In genomic region chr6:35723587-35723986, GRCh38 we compare ENCODE assay signal across 19 cellular contexts. TPM values are rescaled to one million over a fixed set of nuclear protein-coding genes. Genes with fewer than 3 reads are reported as not detected.
DNase-seq lines count a peak whose midpoint lies in the region; ATAC-seq and TF ChIP-seq lines count a peak whose summit lies in the region.
"Had no signal": no experiment of that assay in that cellular context is flagged by ENCODE, and none has a peak within 500 bp of the region (broad histone marks: within the 10 kb centered on the region; RNA-seq: fewer than 3 reads in every experiment).

No MANE protein-coding gene starts in this region.

- no peak for TF ChIP-seq POLR2A in sigmoid colon (IDR thresholded peaks at IDR 0.05)

- peak overlapping the region; percentile 12 for H3K4me3 Mint-ChIP-seq in glutamatergic neuron (ENCODE audit: unreplicated experiment)

- WGBS in sigmoid colon, 2 donors: 96 to 100% methylated on average over 2 of the region's 2 CpGs

- H3K4me3 ChIP-seq in BLaER1 (no peak overlapping the region), SK-N-MC (peak overlapping the region; percentile 33; the same call in 1 of the 2 replicates), sigmoid colon (no peak overlapping the region)

- H3K9me3 Mint-ChIP-seq in glutamatergic neuron (ENCODE audit: unreplicated experiment): peaks cover 6% of the 10 kb centered on the region
- H3K9me3 Mint-ChIP-seq: IgD-negative memory B cell had no signal

- DNase-seq in SK-N-MC (ENCODE audit: low read depth, low spot score) (no peak), glutamatergic neuron (no peak), sigmoid colon (no peak), DMS 273 (lab: John Stamatoyannopoulos, UW; ENCODE audit: unreplicated experiment) (no peak)
- DNase-seq: activated CD4-positive, CD25-positive, alpha-beta regulatory T cell treated with anti-CD3 and anti-CD28 coated beads, Interleukin-2, amount 50 U/mL, for 72 hours; AML-193; DND-41; effector CD8-positive, alpha-beta T cell; foreskin melanocyte; PC-3; trophoblast cell had no signal

- no peak for TF ChIP-seq EP300 in sigmoid colon (IDR thresholded peaks at IDR 0.05)

- H3K36me3 Mint-ChIP-seq in glutamatergic neuron (ENCODE audit: unreplicated experiment): no peaks in the 10 kb centered on the region

- TF ChIP-seq CTCF in glutamatergic neuron (IDR thresholded peaks at IDR 0.05; ENCODE audit: partially characterized antibody, unreplicated experiment): no peak
- TF ChIP-seq CTCF in sigmoid colon (IDR thresholded peaks at IDR 0.05): no peak

- peak overlapping the region; percentile 100 for H3K4me2 ChIP-seq in BLaER1

- H3K9ac ChIP-seq in BLaER1: no peak overlapping the region
- no peak overlapping the region for H3K9ac ChIP-seq in SK-N-MC (ENCODE audit: insufficient read length)

- H3K4me1 ChIP-seq in BLaER1: peaks cover 94% of the 10 kb centered on the region
- peaks cover 0 to 96% (median 89%) of the 10 kb centered on the region in 4 donors for H3K4me1 ChIP-seq in sigmoid colon

- no peaks in the 10 kb centered on the region for H3K36me3 ChIP-seq in BLaER1
- no peaks in the 10 kb centered on the region for H3K36me3 ChIP-seq in SK-N-MC (ENCODE audit: insufficient read depth, low read length)
- H3K36me3 ChIP-seq in sigmoid colon: no peaks in the 10 kb centered on the region

- H3K27me3 ChIP-seq in BLaER1 (no peaks in the 10 kb centered on the region), sigmoid colon (no peaks in the 10 kb centered on the region)

- ATAC-seq in HG03097 (IDR thresholded peaks at IDR 0.05; ENCODE audit: low FRiP score, unreplicated experiment) (no peak), HG03439 (IDR thresholded peaks at IDR 0.05; ENCODE audit: unreplicated experiment) (no peak), HG02642 (IDR thresholded peaks at IDR 0.05; ENCODE audit: poor library complexity, unreplicated experiment) (no peak)
- ATAC-seq: PC-3 had no signal

- no peaks in the 10 kb centered on the region for H4K20me1 ChIP-seq in BLaER1

- H3K4me1 Mint-ChIP-seq in glutamatergic neuron (ENCODE audit: low read depth, unreplicated experiment): peaks cover 52% of the 10 kb centered on the region

- peak overlapping the region; percentile 24; the same call in 1 of the 2 replicates for H3K27ac ChIP-seq in BLaER1
- peak overlapping the region; percentile 87 for H3K27ac ChIP-seq in SK-N-MC
- peak overlapping the region; percentile 96 to 100 (median 98) for H3K27ac ChIP-seq in sigmoid colon

- H3K27ac Mint-ChIP-seq in glutamatergic neuron (ENCODE audit: unreplicated experiment): peak overlapping the region; percentile 29

- H3K27me3 Mint-ChIP-seq in glutamatergic neuron (ENCODE audit: unreplicated experiment): peaks cover 2% of the 10 kb centered on the region

- no peaks in the 10 kb centered on the region for H3K9me3 ChIP-seq in BLaER1
- H3K9me3 ChIP-seq in SK-N-MC (ENCODE audit: low read depth, low read length): no peaks in the 10 kb centered on the region
- no peaks in the 10 kb centered on the region for H3K9me3 ChIP-seq in sigmoid colon

- intact Hi-C loops in sigmoid colon (cut with DNase I): no loop called here

RNA-seq across cellular contexts. Expression of gene ARMC12, which starts 13.2 kb away (rescaled TPM):
- 2.6 TPM for total RNA-seq in glutamatergic neuron (ENCODE audit: unreplicated experiment)
- 1 to 10 TPM in 2 of 4 donors, under 1 TPM in 1, not detected in 1; 0.49 to 5.0 (median 1.1) TPM for total RNA-seq in sigmoid colon
- under 1 TPM in 1 of 3 donors, not detected in 2; 0.66 TPM for polyA plus RNA-seq in sigmoid colon
- total RNA-seq: PC-3 had no signal

RNA-seq across cellular contexts. Expression of gene FKBP5, which starts 34.9 kb away (rescaled TPM):
- total RNA-seq in glutamatergic neuron (ENCODE audit: unreplicated experiment) (10.6 TPM), sigmoid colon (100 to 1,000 TPM; 200 to 326 (median 258) TPM)
- polyA plus RNA-seq in sigmoid colon: 100 to 1,000 TPM in 1 of 3 donors, 10 to 100 TPM in 2; 52.9 to 165 (median 93.9) TPM

RNA-seq across cellular contexts. Expression of gene CLPSL2, which starts 52.8 kb away (rescaled TPM):
- not detected for total RNA-seq in glutamatergic neuron (ENCODE audit: unreplicated experiment)
- not detected for total RNA-seq in sigmoid colon
- polyA plus RNA-seq in sigmoid colon: not detected
- total RNA-seq: mucosa of gallbladder, NCI-H460, PC-3 had no signal
- polyA plus RNA-seq: IgD-negative memory B cell, keratinocyte had no signal

RNA-seq across cellular contexts. Expression of gene CLPSL1, which starts 57.2 kb away (rescaled TPM):
- total RNA-seq in glutamatergic neuron (ENCODE audit: unreplicated experiment) (not detected), sigmoid colon (not detected)
- polyA plus RNA-seq in sigmoid colon: not detected
- total RNA-seq: NCI-H460, PC-3 had no signal
- polyA plus RNA-seq: IgD-negative memory B cell, keratinocyte had no signal

Comparison
In these comparisons a context has a peak if more than half of its experiments do, and no peak if none do; other contexts are left out.
1. H3K27ac ChIP-seq: peak in every context shown above with its lines; median percentile 98 in sigmoid colon; 87 in SK-N-MC; 24 in BLaER1.
2. RNA of gene FKBP5, which starts 34.9 kb away (total RNA-seq): 200 to 326 TPM in sigmoid colon; 10.6 TPM in glutamatergic neuron (single experiment); every median in the first group is over 10 times any median in the second.